ENCODE assay signal across 36 cellular contexts in genomic region chr1:46760558-46761166, GRCh38. TPM values are rescaled to one million over a fixed set of nuclear protein-coding genes. Genes with fewer than 3 reads are reported as not detected.
"Had no signal": no experiment of that assay in that cellular context is flagged by ENCODE, and none has a peak within 500 bp of the region (broad histone marks: within the 10 kb centered on the region; RNA-seq: fewer than 3 reads in every experiment).

No MANE protein-coding gene starts in this region.

- FAIRE-seq: astrocyte, bronchial epithelial cell, colon had no signal

- DNase-seq: activated B cell treated with CpG ODN at 0.5 μM for 24 hours; activated CD4-positive, alpha-beta T cell treated with anti-CD3 and anti-CD28 coated beads for 48 hours; activated CD4-positive, alpha-beta T cell treated with anti-CD3 and anti-CD28 coated beads, Interleukin-2, amount 50 U/mL, for 1 hour; activated CD4-positive, alpha-beta T cell treated with anti-CD3 and anti-CD28 coated beads, Interleukin-2, amount 50 U/mL, for 48 hours; activated CD8-positive, alpha-beta memory T cell treated with anti-CD3 and anti-CD28 coated beads for 24 hours; activated CD8-positive, alpha-beta T cell treated with anti-CD3 and anti-CD28 coated beads for 36 hours; activated effector memory CD4-positive, alpha-beta T cell treated with Interleukin-2 at 50 U/mL for 16 hours; activated gamma-delta T cell treated with Interleukin-2 at 50 U/mL for 16 hours; activated naive CD4-positive, alpha-beta T cell treated with anti-CD3 and anti-CD28 coated beads, Interleukin-2, amount 50 U/mL, for 16 hours; activated naive CD4-positive, alpha-beta T cell treated with Interleukin-2 at 50 U/mL for 16 hours; activated T-cell treated with anti-CD3 and anti-CD28 coated beads, Interleukin-2, amount 50 U/mL, for 4 hours; amniotic stem cell; anterior cingulate cortex; brain microvascular endothelial cell; caudate nucleus; cortex of kidney; dermis blood vessel endothelial cell; effector CD4-positive, alpha-beta T cell; effector memory CD8-positive, alpha-beta T cell; erythroblast; foreskin melanocyte; heart right ventricle; T1000; WERI-Rb-1 had no signal

- H3K79me2 ChIP-seq: hepatocyte had no signal

- H3K27me3 ChIP-seq: brain microvascular endothelial cell, hepatocyte had no signal

- H2AFZ ChIP-seq: hepatocyte had no signal

- H3K27ac ChIP-seq: brain microvascular endothelial cell, esophagus muscularis mucosa, gastroesophageal sphincter, heart right ventricle, hepatocyte, WERI-Rb-1 had no signal

- H3K4me1 ChIP-seq: esophagus muscularis mucosa, gastroesophageal sphincter, heart right ventricle had no signal

- H3K4me2 ChIP-seq: hepatocyte had no signal

- H3K36me3 ChIP-seq: brain microvascular endothelial cell, esophagus muscularis mucosa, gastroesophageal sphincter, heart right ventricle, WERI-Rb-1 had no signal

- H3K4me3 ChIP-seq: esophagus muscularis mucosa, gastroesophageal sphincter, heart right ventricle, hepatocyte had no signal

- ATAC-seq: activated CD4-positive, CD25-positive, alpha-beta regulatory T cell treated with anti-CD3 and anti-CD28 coated beads, Interleukin-2, amount 50 U/mL, for 24 hours; activated CD8-positive, alpha-beta T cell treated with anti-CD3 and anti-CD28 coated beads for 36 hours; activated T-cell treated with anti-CD3 and anti-CD28 coated beads, Interleukin-2, amount 50 U/mL, for 4 hours; activated T-helper 17 cell treated with anti-CD3 and anti-CD28 coated beads, Interleukin-2, amount 50 U/mL, for 72 hours; effector memory CD8-positive, alpha-beta T cell; gastroesophageal sphincter; heart right ventricle had no signal

RNA-seq across cellular contexts. Expression of gene CYP4B1, which starts 38.2 kb away (rescaled TPM):
- total RNA-seq: activated B cell treated with CpG ODN at 0.5 μM for 24 hours; activated CD8-positive, alpha-beta T cell treated with anti-CD3 and anti-CD28 coated beads for 36 hours; astrocyte; bronchial epithelial cell; chondrocyte; fibroblast of lung; fibroblast of villous mesenchyme; glomerular endothelial cell had no signal
- polyA plus RNA-seq: fibroblast of lung had no signal
